In genomic region chr6:43436577-43437282, GRCh38 we compare ENCODE assay signal across 9 cellular contexts. TPM values are rescaled to one million over a fixed set of nuclear protein-coding genes. Genes with fewer than 3 reads are reported as not detected.
DNase-seq lines count a peak whose midpoint lies in the region; ATAC-seq and TF ChIP-seq lines count a peak whose summit lies in the region.
"Had no signal": no experiment of that assay in that cellular context is flagged by ENCODE, and none has a peak within 500 bp of the region (broad histone marks: within the 10 kb centered on the region; RNA-seq: fewer than 3 reads in every experiment).

No MANE protein-coding gene starts in this region.

- H3K36me3 Mint-ChIP-seq in mesothelial cell of epicardium, result peaks cover 7% of the 10 kb centered on the region
- peaks cover 6% of the 10 kb centered on the region for H3K36me3 Mint-ChIP-seq in activated CD8-positive, alpha-beta memory T cell treated with anti-CD3 and anti-CD28 coated beads, Interleukin-2, amount 10 ng/mL, durations not matched to agents 7 days and 5 days

- H3K27me3 Mint-ChIP-seq in stimulated activated naive CD8-positive, alpha-beta T cell treated with anti-CD3 and anti-CD28 coated beads, Interleukin-15, amount 100 ng/mL, for 72 hours, result no peaks in the 10 kb centered on the region
- H3K27me3 Mint-ChIP-seq in mesothelial cell of epicardium (ENCODE audit: low read depth), result no peaks in the 10 kb centered on the region
- no peaks in the 10 kb centered on the region for H3K27me3 Mint-ChIP-seq in activated CD8-positive, alpha-beta memory T cell treated with anti-CD3 and anti-CD28 coated beads, Interleukin-2, amount 10 ng/mL, durations not matched to agents 7 days and 5 days

- no peak overlapping the region for H3K4me3 Mint-ChIP-seq in stimulated activated naive CD8-positive, alpha-beta T cell treated with anti-CD3 and anti-CD28 coated beads, Interleukin-15, amount 100 ng/mL, for 72 hours
- no peak overlapping the region for H3K4me3 Mint-ChIP-seq in mesothelial cell of epicardium
- no peak overlapping the region for H3K4me3 Mint-ChIP-seq in activated CD8-positive, alpha-beta memory T cell treated with anti-CD3 and anti-CD28 coated beads, Interleukin-2, amount 10 ng/mL, durations not matched to agents 7 days and 5 days
- H3K4me3 Mint-ChIP-seq: T-helper 1 cell treated with Interleukin-12 subunit alpha and Interleukin-12 subunit beta and Interleukin-4 antibody, amounts not matched to agents 30 μg/mL and 1 μg/mL, for 36 hours had no signal

- TF ChIP-seq CTCF in mesothelial cell of epicardium (IDR thresholded peaks at IDR 0.05; ENCODE audit: unreplicated experiment), result no peak

- peaks cover 13% of the 10 kb centered on the region for H3K4me1 Mint-ChIP-seq in stimulated activated naive CD8-positive, alpha-beta T cell treated with anti-CD3 and anti-CD28 coated beads, Interleukin-15, amount 100 ng/mL, for 72 hours
- H3K4me1 Mint-ChIP-seq in mesothelial cell of epicardium, result peaks cover 27% of the 10 kb centered on the region
- no peaks in the 10 kb centered on the region for H3K4me1 Mint-ChIP-seq in activated CD8-positive, alpha-beta memory T cell treated with anti-CD3 and anti-CD28 coated beads, Interleukin-2, amount 10 ng/mL, durations not matched to agents 7 days and 5 days

- no peaks in the 10 kb centered on the region for H3K9me3 Mint-ChIP-seq in stimulated activated naive CD8-positive, alpha-beta T cell treated with anti-CD3 and anti-CD28 coated beads, Interleukin-15, amount 100 ng/mL, for 72 hours
- H3K9me3 Mint-ChIP-seq in mesothelial cell of epicardium, result no peaks in the 10 kb centered on the region
- H3K9me3 Mint-ChIP-seq in activated CD8-positive, alpha-beta memory T cell treated with anti-CD3 and anti-CD28 coated beads, Interleukin-2, amount 10 ng/mL, durations not matched to agents 7 days and 5 days (ENCODE audit: low read depth), result no peaks in the 10 kb centered on the region
- H3K9me3 Mint-ChIP-seq: T-helper 1 cell treated with Interleukin-12 subunit alpha and Interleukin-12 subunit beta and Interleukin-4 antibody, amounts not matched to agents 30 μg/mL and 1 μg/mL, for 36 hours had no signal

- DNase-seq in stimulated activated naive CD8-positive, alpha-beta T cell treated with anti-CD3 and anti-CD28 coated beads, Interleukin-15, Interleukin-2, amounts not matched to agents 100 U/mL and 50 U/mL, for 24 hours, result no peak
- no peak for DNase-seq in stimulated activated naive CD8-positive, alpha-beta T cell treated with anti-CD3 and anti-CD28 coated beads, Interleukin-15, amount 100 ng/mL, for 72 hours
- peak; percentile 46 for DNase-seq in dedifferentiated amniotic fluid mesenchymal stem cell (ENCODE audit: extremely low spot score)
- no peak for DNase-seq in mesothelial cell of epicardium (ENCODE audit: low spot score in 2 of 2, unreplicated experiment in 2 of 2)
- no peak for DNase-seq in activated CD8-positive, alpha-beta memory T cell treated with anti-CD3 and anti-CD28 coated beads, Interleukin-2, amount 10 ng/mL, durations not matched to agents 7 days and 5 days
- no peak for DNase-seq in DMS114 treated with DMSO at 0.1 percent for 48 hours (lab: John Stamatoyannopoulos, UW; ENCODE audit: unreplicated experiment)

- peak; percentile 17 for ATAC-seq in stimulated activated naive CD8-positive, alpha-beta T cell treated with anti-CD3 and anti-CD28 coated beads, Interleukin-15, Interleukin-2, amounts not matched to agents 100 U/mL and 50 U/mL, for 24 hours
- ATAC-seq in stimulated activated naive CD8-positive, alpha-beta T cell treated with anti-CD3 and anti-CD28 coated beads, Interleukin-15, amount 100 ng/mL, for 72 hours, result no peak
- no peak for ATAC-seq in activated CD8-positive, alpha-beta memory T cell treated with anti-CD3 and anti-CD28 coated beads, Interleukin-2, amount 10 ng/mL, durations not matched to agents 7 days and 5 days
- ATAC-seq in GM19351 (IDR thresholded peaks at IDR 0.05; ENCODE audit: unreplicated experiment) (no peak), GM21576 (IDR thresholded peaks at IDR 0.05; ENCODE audit: unreplicated experiment) (no peak)

- H3K27ac Mint-ChIP-seq in stimulated activated naive CD8-positive, alpha-beta T cell treated with anti-CD3 and anti-CD28 coated beads, Interleukin-15, amount 100 ng/mL, for 72 hours, result no peak overlapping the region
- H3K27ac Mint-ChIP-seq in mesothelial cell of epicardium, result peak overlapping the region; percentile 98
- H3K27ac Mint-ChIP-seq in activated CD8-positive, alpha-beta memory T cell treated with anti-CD3 and anti-CD28 coated beads, Interleukin-2, amount 10 ng/mL, durations not matched to agents 7 days and 5 days, result no peak overlapping the region
- H3K27ac Mint-ChIP-seq: T-helper 1 cell treated with Interleukin-12 subunit alpha and Interleukin-12 subunit beta and Interleukin-4 antibody, amounts not matched to agents 30 μg/mL and 1 μg/mL, for 36 hours had no signal

- CTCF ChIA-PET in activated CD8-positive, alpha-beta memory T cell treated with anti-CD3 and anti-CD28 coated beads, Interleukin-2, amount 10 ng/mL, durations not matched to agents 7 days and 5 days (lab: Charles Lee), result interaction anchor here (2.7 kb wide), 1 partner anchor 70 kb away, joined by 7 read pairs; no protein-coding TSS in a partner anchor

RNA-seq across cellular contexts. Expression of gene ABCC10, which starts 9.4 kb away (rescaled TPM):
- total RNA-seq in mesothelial cell of epicardium, result 55.8 to 60.2 TPM (median 60.1 TPM) in 3 replicates
- 10 to 100 TPM; 52.0 to 59.6 TPM for total RNA-seq in activated CD8-positive, alpha-beta memory T cell treated with anti-CD3 and anti-CD28 coated beads, Interleukin-2, amount 10 ng/mL, durations not matched to agents 7 days and 5 days

RNA-seq across cellular contexts. Expression of gene DLK2, which starts 18.6 kb away (rescaled TPM):
- 3.5 to 4.7 TPM (median 4.1 TPM) in 3 replicates for total RNA-seq in mesothelial cell of epicardium
- not detected for total RNA-seq in activated CD8-positive, alpha-beta memory T cell treated with anti-CD3 and anti-CD28 coated beads, Interleukin-2, amount 10 ng/mL, durations not matched to agents 7 days and 5 days

RNA-seq across cellular contexts. Expression of gene TJAP1, which starts 40.6 kb away (rescaled TPM):
- total RNA-seq in mesothelial cell of epicardium, result 45.9 to 52.7 TPM (median 49.7 TPM) in 3 replicates
- total RNA-seq in activated CD8-positive, alpha-beta memory T cell treated with anti-CD3 and anti-CD28 coated beads, Interleukin-2, amount 10 ng/mL, durations not matched to agents 7 days and 5 days, result 10 to 100 TPM; 41.1 to 41.8 TPM
